Comparison of ENCODE assay signal across 19 cellular contexts in the genomic region with DNA sequence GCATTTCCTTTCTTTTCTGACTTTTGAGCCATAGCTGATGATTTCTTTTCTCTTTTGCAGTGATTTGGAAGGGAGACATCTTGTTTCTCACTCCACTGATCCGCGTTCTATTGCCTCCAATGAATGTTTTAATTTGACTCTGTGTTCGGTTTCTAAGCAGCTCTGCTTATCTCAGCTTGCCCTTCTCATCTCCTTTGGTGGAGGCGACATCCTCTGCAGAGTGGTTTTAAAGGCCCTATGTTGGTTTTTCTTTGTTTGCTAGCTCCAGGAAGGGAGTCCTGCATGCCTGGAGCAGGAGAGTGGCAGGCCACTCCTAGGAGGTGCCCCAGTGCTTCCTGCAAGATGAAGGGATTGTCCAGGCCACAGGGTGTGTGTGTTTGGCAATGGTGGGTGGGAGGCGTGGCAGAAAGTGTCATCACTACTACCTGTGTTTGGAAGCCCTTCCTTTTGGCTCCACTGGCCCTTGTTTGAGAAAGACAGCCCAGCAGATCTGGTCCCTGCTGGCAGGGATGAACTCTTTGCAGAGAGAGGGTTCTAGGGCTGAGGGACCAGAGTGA. TPM values are rescaled to one million over a fixed set of nuclear protein-coding genes. Genes with fewer than 3 reads are reported as not detected.
A peak's percentile ranks its signal among the peaks of the same experiment; 100 is the strongest.
DNase-seq lines count a peak whose midpoint lies in the region; ATAC-seq and TF ChIP-seq lines count a peak whose summit lies in the region.
"Had no signal": no experiment of that assay in that cellular context is flagged by ENCODE, and none has a peak within 500 bp of the region (broad histone marks: within the 10 kb centered on the region; RNA-seq: fewer than 3 reads in every experiment).

No MANE protein-coding gene starts in this region.

- no peak overlapping the region for H3K4me3 ChIP-seq in right cardiac atrium (ENCODE audit: low read length)
- H3K4me3 ChIP-seq in Peyer's patch = no peak overlapping the region
- H3K4me3 ChIP-seq in epithelial cell of esophagus (ENCODE audit: low read length) = no peak overlapping the region
- H3K4me3 ChIP-seq in upper lobe of right lung = no peak overlapping the region
- no peak overlapping the region for H3K4me3 ChIP-seq in mesendoderm (ENCODE audit: low read length)
- H3K4me3 ChIP-seq: GM23248, pancreas, testis had no signal

- H3K4me1 ChIP-seq in right cardiac atrium (ENCODE audit: control insufficient read depth, insufficient read depth, low read length) (no peaks in the 10 kb centered on the region), Peyer's patch (peaks cover 0 to 4% (median 0%) of the 10 kb centered on the region in 4 donors), upper lobe of right lung (no peaks in the 10 kb centered on the region), mesendoderm (ENCODE audit: control insufficient read depth, low read depth, low read length) (no peaks in the 10 kb centered on the region)
- H3K4me1 ChIP-seq: pancreas, testis had no signal

- no peak overlapping the region for H2AK5ac ChIP-seq in mesendoderm (ENCODE audit: low read length)

- peak; percentile 18 to 57 for ATAC-seq in right cardiac atrium
- no peak for ATAC-seq in Right ventricle myocardium superior (ENCODE audit: poor library complexity)
- peak; percentile 52 for ATAC-seq in upper lobe of right lung
- no peak for ATAC-seq in GM18868 (IDR thresholded peaks at IDR 0.05; ENCODE audit: unreplicated experiment)
- ATAC-seq: activated CD8-positive, alpha-beta memory T cell treated with anti-CD3 and anti-CD28 coated beads, Interleukin-2, amount 10 ng/mL, durations not matched to agents 7 days and 5 days; Panc1 had no signal

- H3K23ac ChIP-seq in mesendoderm (ENCODE audit: low read length) = no peak overlapping the region

- no peak overlapping the region for H3K4me2 ChIP-seq in mesendoderm (ENCODE audit: low read length)

- H4K5ac ChIP-seq in mesendoderm (ENCODE audit: low read length) = no peak overlapping the region

- H3K56ac ChIP-seq in mesendoderm (ENCODE audit: low read length) = no peak overlapping the region

- H2BK15ac ChIP-seq in mesendoderm (replicated peaks; ENCODE audit: low read depth) = no peak overlapping the region

- H3K27me3 ChIP-seq in right cardiac atrium (ENCODE audit: control insufficient read depth, insufficient read depth) (no peaks in the 10 kb centered on the region), Peyer's patch (no peaks in the 10 kb centered on the region), upper lobe of right lung (no peaks in the 10 kb centered on the region), mesendoderm (ENCODE audit: insufficient read depth, low read length, poor library complexity) (no peaks in the 10 kb centered on the region)
- H3K27me3 ChIP-seq: pancreas, testis had no signal

- DNase-seq in right cardiac atrium = no peak
- no peak for DNase-seq in Right ventricle myocardium superior
- DNase-seq in Peyer's patch = peak in 2 of 3 donors; percentile 74 to 78
- DNase-seq in epithelial cell of esophagus (ENCODE audit: low read depth) = peak; percentile 55
- no peak for DNase-seq in upper lobe of right lung
- DNase-seq in mesendoderm = no peak
- DNase-seq in GM13976 (ENCODE audit: low spot score) = no peak
- DNase-seq: activated CD8-positive, alpha-beta memory T cell treated with anti-CD3 and anti-CD28 coated beads, Interleukin-2, amount 10 ng/mL, durations not matched to agents 7 days and 5 days; activated gamma-delta T cell treated with Interleukin-2 at 50 U/mL for 16 hours; effector CD4-positive, alpha-beta T cell; GM23248; Karpas-422; NCI-H1694; NCI-H526 treated with DMSO at 0.1 percent for 48 hours; pancreas; stimulated activated CD4-positive, alpha-beta T cell treated with anti-CD3 and anti-CD28 coated beads, Interleukin-4, amount 100 ng/mL, for 4 hours; testis had no signal

- TF ChIP-seq POLR2A in Peyer's patch (IDR thresholded peaks at IDR 0.05) = no peak

- no peaks in the 10 kb centered on the region for H3K79me2 ChIP-seq in mesendoderm (ENCODE audit: control insufficient read depth, insufficient read depth, low read length)

- no peaks in the 10 kb centered on the region for H3K36me3 ChIP-seq in Peyer's patch
- no peaks in the 10 kb centered on the region for H3K36me3 ChIP-seq in upper lobe of right lung
- no peaks in the 10 kb centered on the region for H3K36me3 ChIP-seq in mesendoderm (ENCODE audit: control insufficient read depth, insufficient read depth, low read length)
- H3K36me3 ChIP-seq: pancreas had no signal

- H3K27ac ChIP-seq in right cardiac atrium (ENCODE audit: low read length) (no peak overlapping the region), Peyer's patch (peak overlapping the region in 2 of 4 donors; percentile 24 to 62), upper lobe of right lung (no peak overlapping the region), mesendoderm (ENCODE audit: low read depth, low read length) (no peak overlapping the region)
- H3K27ac ChIP-seq: GM23248, pancreas, testis had no signal

- H2BK120ac ChIP-seq in mesendoderm (ENCODE audit: low read depth, low read length) = no peak overlapping the region

- no peak overlapping the region for H3K4ac ChIP-seq in mesendoderm (ENCODE audit: low read depth, low read length)

- no peak overlapping the region for H4K8ac ChIP-seq in mesendoderm (ENCODE audit: low read depth, low read length)

- H3K9ac ChIP-seq in mesendoderm (ENCODE audit: low read length) = no peak overlapping the region
- H3K9ac ChIP-seq: GM23248 had no signal

- WGBS in right cardiac atrium = 40% methylated on average over 5 of the region's 5 CpGs
- WGBS in mesendoderm (ENCODE audit: extremely low coverage, insufficient coverage, low lambda C conversion rate) = no CpG with 5 or more reads among the region's 5 CpGs

- H3K9me3 ChIP-seq in right cardiac atrium (ENCODE audit: control insufficient read depth, low read length) (no peaks in the 10 kb centered on the region), Peyer's patch (no peaks in the 10 kb centered on the region), upper lobe of right lung (no peaks in the 10 kb centered on the region)
- H3K9me3 ChIP-seq: pancreas, testis had no signal

- H2BK5ac ChIP-seq in mesendoderm (ENCODE audit: low read length) = no peak overlapping the region

- no peak overlapping the region for H3K18ac ChIP-seq in mesendoderm (ENCODE audit: low read length)

- H3K79me1 ChIP-seq in mesendoderm (ENCODE audit: low read length) = no peaks in the 10 kb centered on the region

- TF ChIP-seq CTCF in Peyer's patch (IDR thresholded peaks at IDR 0.05) (no peak), epithelial cell of esophagus (IDR thresholded peaks at IDR 0.05; ENCODE audit: insufficient read depth, low read depth, low read length, missing control alignments) (no peak), upper lobe of right lung (IDR thresholded peaks at IDR 0.05) (no peak), GM13976 (IDR thresholded peaks at IDR 0.05; ENCODE audit: borderline replicate concordance, control extremely low read depth, extremely low read depth, insufficient read depth, missing control alignments) (no peak)

- intact Hi-C loops in right cardiac atrium (cut with DNase I) = no loop called here
- intact Hi-C loops in Right ventricle myocardium superior (cut with DNase I) = no loop called here
- intact Hi-C loops in upper lobe of right lung (cut with DNase I) = no loop called here

- in situ Hi-C loops in GM13976 (cut with MboI; ENCODE audit: low sequenced_read_pairs, unreplicated experiment) = no loop called here

RNA-seq across cellular contexts. Expression of a gene that starts 13.6 kb away (rescaled TPM):
- total RNA-seq in right cardiac atrium (under 1 TPM; 0.17 to 0.94 (median 0.51) TPM), Right ventricle myocardium superior (0.13 TPM), Peyer's patch (100 to 1,000 TPM in 3 of 4 donors, 10 to 100 TPM in 1; 19.0 to 353 (median 206) TPM), upper lobe of right lung (5.6 TPM)
- 0.14 TPM for polyA plus RNA-seq in right cardiac atrium
- polyA plus RNA-seq in mesendoderm (2013, experiment 1 of 2) = 0.66 TPM
- polyA plus RNA-seq in mesendoderm (2013, experiment 2 of 2) = 0.49 TPM

Comparison
In these comparisons a context has a peak if more than half of its experiments do, and no peak if none do; other contexts are left out.
1. ATAC-seq: peak in right cardiac atrium (2 of 2) and upper lobe of right lung (single experiment); none in Right ventricle myocardium superior (single experiment) and GM18868 (single experiment).
2. DNase-seq: peak in Peyer's patch (2 of 3) and epithelial cell of esophagus (single experiment); none in right cardiac atrium (0 of 3), Right ventricle myocardium superior (single experiment), upper lobe of right lung (single experiment), mesendoderm (single experiment) and GM13976 (single experiment).